ENCODE assay signal across 1 cellular context in the genomic region with DNA sequence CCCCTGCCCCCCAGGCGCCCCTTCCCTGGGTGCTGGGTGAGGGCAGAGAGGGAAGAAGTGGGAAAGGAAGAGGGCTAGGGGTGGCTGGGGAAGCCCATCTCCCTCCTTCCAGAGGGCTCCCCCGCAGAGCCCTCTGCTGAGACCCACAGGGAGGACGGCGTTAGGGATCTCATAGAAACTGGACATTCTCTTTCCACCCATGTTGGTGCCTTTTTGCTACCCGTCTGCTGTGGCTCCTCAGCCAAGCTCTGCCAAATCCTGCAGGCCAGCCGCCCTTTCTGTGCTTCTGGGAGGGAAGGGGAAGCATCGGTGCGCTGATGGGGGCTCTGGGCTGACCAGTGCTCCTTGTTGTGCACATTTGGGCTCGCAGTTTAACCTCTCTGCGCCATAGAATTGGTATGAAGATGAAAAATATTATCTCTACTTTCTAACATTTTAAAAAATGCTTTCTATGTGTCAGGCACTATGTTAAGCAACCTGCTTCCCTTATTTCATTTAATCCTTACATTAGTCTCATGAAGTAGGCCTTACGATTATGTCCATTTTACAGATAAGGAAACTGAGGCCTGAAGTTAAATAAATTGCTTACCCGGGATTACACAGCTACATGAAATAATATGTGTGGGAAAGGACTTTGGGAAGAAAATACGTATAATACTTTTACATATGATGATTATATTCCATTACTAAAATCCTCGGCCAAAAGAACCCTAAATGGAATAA.
TF ChIP-seq lines count a peak whose summit lies in the region.

No MANE protein-coding gene starts in this region.

TF ChIP-seq in endothelial cell of umbilical vein, 7 proteins besides CTCF, POLR2A, EP300 and RAD21:
- no peak for TF ChIP-seq POLR2AphosphoS5 (IDR thresholded peaks at IDR 0.05; ENCODE audit: insufficient read depth, low read depth, low read length)
- TF ChIP-seq, protein P1, sequence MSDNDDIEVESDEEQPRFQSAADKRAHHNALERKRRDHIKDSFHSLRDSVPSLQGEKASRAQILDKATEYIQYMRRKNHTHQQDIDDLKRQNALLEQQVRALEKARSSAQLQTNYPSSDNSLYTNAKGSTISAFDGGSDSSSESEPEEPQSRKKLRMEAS (IDR thresholded peaks at IDR 0.05; ENCODE audit: insufficient read depth, insufficient read length): no peak
- no peak for TF ChIP-seq JUN (IDR thresholded peaks at IDR 0.05; ENCODE audit: borderline replicate concordance, insufficient read depth, insufficient read length, low read depth)
- TF ChIP-seq GATA2 (IDR thresholded peaks at IDR 0.05; ENCODE audit: insufficient read depth, insufficient read length, low read depth, low read length): no peak
- no peak for TF ChIP-seq MYC (IDR thresholded peaks at IDR 0.05; ENCODE audit: low read depth, low read length)
- no peak for TF ChIP-seq FOS (IDR thresholded peaks at IDR 0.05; ENCODE audit: borderline replicate concordance, insufficient read depth, low read length)
- TF ChIP-seq EZH2 (IDR thresholded peaks at IDR 0.05; ENCODE audit: borderline replicate concordance, low read depth, low read length, severe bottlenecking): no peak
